In the genomic region with DNA sequence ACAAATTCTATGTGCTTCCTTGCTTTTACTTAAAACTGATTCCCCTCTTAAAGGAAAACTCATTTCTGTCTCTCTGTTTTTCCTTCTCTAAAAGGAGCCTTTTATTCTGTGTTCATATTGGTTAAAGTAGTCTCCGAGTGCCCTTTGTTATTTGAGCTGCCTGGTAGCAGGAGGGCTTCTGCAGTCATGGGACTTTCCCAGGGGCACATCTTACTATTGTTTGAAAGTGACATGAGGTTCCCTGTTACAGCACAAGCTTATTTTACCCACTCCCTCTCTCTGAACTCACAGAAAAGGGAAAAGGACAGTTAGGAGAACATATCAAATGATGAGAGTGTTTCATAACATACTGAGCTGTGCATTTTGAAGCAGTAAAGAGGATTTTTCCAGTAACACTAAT, we compare ENCODE assay signal across 1 cellular context.
TF ChIP-seq lines count a peak whose summit lies in the region.

No MANE protein-coding gene starts in this region.

TF ChIP-seq in WTC11, 78 proteins besides CTCF, POLR2A, EP300 and RAD21 (continued from another document):
- TF ChIP-seq NFATC4 (CRISPR knock-in tag; IDR thresholded peaks at IDR 0.05): no peak
- TF ChIP-seq IRF1 (CRISPR knock-in tag; IDR thresholded peaks at IDR 0.05): no peak
- TF ChIP-seq, protein P1, sequence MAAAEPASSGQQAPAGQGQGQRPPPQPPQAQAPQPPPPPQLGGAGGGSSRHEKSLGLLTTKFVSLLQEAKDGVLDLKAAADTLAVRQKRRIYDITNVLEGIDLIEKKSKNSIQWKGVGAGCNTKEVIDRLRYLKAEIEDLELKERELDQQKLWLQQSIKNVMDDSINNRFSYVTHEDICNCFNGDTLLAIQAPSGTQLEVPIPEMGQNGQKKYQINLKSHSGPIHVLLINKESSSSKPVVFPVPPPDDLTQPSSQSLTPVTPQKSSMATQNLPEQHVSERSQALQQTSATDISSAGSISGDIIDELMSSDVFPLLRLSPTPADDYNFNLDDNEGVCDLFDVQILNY (CRISPR knock-in tag; IDR thresholded peaks at IDR 0.05): no peak
- TF ChIP-seq, protein P2, sequence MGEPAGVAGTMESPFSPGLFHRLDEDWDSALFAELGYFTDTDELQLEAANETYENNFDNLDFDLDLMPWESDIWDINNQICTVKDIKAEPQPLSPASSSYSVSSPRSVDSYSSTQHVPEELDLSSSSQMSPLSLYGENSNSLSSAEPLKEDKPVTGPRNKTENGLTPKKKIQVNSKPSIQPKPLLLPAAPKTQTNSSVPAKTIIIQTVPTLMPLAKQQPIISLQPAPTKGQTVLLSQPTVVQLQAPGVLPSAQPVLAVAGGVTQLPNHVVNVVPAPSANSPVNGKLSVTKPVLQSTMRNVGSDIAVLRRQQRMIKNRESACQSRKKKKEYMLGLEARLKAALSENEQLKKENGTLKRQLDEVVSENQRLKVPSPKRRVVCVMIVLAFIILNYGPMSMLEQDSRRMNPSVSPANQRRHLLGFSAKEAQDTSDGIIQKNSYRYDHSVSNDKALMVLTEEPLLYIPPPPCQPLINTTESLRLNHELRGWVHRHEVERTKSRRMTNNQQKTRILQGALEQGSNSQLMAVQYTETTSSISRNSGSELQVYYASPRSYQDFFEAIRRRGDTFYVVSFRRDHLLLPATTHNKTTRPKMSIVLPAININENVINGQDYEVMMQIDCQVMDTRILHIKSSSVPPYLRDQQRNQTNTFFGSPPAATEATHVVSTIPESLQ (CRISPR knock-in tag; IDR thresholded peaks at IDR 0.05): no peak
- TF ChIP-seq ATF2 (CRISPR knock-in tag; IDR thresholded peaks at IDR 0.05; ENCODE audit: borderline replicate concordance, low read depth): no peak
- no peak for TF ChIP-seq GRHL2 (CRISPR knock-in tag; IDR thresholded peaks at IDR 0.05; ENCODE audit: insufficient replicate concordance, severe bottlenecking)
